In the genomic region with DNA sequence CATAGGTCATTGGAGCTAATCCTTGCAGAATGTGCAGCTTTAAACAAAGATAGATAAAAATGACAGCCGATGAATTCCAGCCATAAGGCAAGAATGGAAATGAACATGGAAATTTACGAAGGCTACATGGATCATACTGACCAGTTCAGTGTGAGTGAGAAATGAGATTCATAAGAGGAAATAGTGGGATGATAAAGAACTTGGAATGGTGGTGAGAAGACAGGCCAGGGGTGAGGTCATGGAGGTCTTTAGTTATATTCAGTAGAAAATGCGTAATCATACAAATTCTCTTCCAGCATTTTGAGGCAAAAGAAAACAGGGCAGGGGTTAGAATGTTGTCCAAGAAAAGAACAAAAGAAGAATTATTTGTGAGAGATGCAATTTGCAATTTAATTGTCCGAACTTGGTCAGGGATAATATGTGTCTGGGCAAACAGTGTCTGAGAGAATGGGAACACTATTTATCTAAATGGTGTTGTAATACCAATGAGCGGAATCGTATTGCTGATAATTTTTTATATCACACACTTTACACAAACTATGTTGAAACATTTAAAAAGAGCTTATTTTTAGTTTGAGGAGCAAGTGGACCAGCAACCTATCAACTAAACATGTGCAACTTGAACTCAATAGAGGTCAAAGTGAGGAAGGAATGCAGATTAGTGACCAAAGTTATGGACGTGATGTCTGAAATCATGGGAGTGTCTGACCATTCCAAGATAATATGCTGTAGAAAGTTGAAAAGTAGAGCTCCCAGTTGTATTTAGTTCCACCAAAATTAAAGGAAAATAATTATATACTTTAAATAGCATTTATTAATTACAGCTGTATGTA, we compare ENCODE assay signal across 15 cellular contexts.
"Had no signal": no experiment of that assay in that cellular context is flagged by ENCODE, and none has a peak within 500 bp of the region (broad histone marks: within the 10 kb centered on the region; RNA-seq: fewer than 3 reads in every experiment).

No MANE protein-coding gene starts in this region.

- ATAC-seq: activated CD4-positive, CD25-positive, alpha-beta regulatory T cell treated with anti-CD3 and anti-CD28 coated beads, Interleukin-2, amount 50 U/mL, for 24 hours had no signal

- H3K4me3 ChIP-seq: ascending aorta, colonic mucosa, pancreas, skin epidermis, stomach, tibial artery, vagina had no signal

- H3K4me1 ChIP-seq: ascending aorta, colonic mucosa, pancreas, tibial artery, vagina had no signal

- H3K27ac ChIP-seq: ascending aorta, colonic mucosa, pancreas, skin epidermis, stomach, tibial artery, vagina had no signal

- H3K36me3 ChIP-seq: ascending aorta, colonic mucosa, pancreas, stomach, tibial artery, vagina had no signal

- DNase-seq: activated effector memory CD4-positive, alpha-beta T cell treated with anti-CD3 and anti-CD28 coated beads, Interleukin-2, amount 50 U/mL, for 16 hours; activated naive CD8-positive, alpha-beta T cell treated with anti-CD3 and anti-CD28 coated beads for 36 hours; activated T-cell treated with anti-CD3 and anti-CD28 coated beads, Interleukin-2, amount 50 U/mL, for 1 hour; colonic mucosa; effector memory CD4-positive, alpha-beta T cell; naive B cell; pancreas; retina; stomach; T-helper 2 cell; tibial artery had no signal

- H3K27me3 ChIP-seq: ascending aorta, colonic mucosa, pancreas, stomach, tibial artery, vagina had no signal

- H3K9me3 ChIP-seq: ascending aorta, colonic mucosa, pancreas, stomach, tibial artery, vagina had no signal
